8 cellular contexts compared by ENCODE assay signal in the genomic region with DNA sequence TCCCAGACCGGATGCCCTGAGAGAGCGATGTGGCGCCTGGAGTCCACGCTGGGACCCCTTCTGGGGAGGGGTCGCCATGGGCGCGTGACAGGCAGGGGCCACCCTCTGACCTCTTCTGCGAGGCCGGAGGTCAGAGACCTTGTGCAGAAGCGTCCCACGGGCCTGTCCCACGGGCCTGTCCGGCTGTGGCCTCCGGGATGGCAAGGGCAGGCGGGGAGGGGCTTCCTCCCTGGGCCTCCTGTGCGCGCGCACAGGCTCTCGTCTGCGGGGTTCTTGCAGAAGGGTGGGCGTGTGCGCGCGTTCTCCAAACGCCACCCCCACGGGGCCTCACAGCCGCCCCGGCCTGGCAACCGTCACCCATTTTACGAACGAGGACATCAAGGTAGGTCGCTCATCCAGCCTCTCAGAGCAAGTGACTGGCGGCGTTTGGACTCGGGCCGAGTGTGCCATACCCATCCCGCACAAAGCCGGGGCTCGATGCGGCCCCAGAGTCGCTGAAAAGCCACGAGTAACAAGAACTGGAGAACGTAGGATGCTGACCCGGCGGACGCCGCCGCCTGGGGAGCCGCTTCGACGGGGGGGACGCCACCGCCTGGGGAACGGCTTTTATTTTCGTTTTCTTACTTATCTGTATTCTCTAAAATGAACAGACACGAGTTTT. TPM values are rescaled to one million over a fixed set of nuclear protein-coding genes. Genes with fewer than 3 reads are reported as not detected.
DNase-seq lines count a peak whose midpoint lies in the region; ATAC-seq and TF ChIP-seq lines count a peak whose summit lies in the region.

No MANE protein-coding gene starts in this region.

- no peak overlapping the region for H3K27ac Mint-ChIP-seq in activated naive CD4-positive, alpha-beta T cell treated with anti-CD3 and anti-CD28 coated beads, Interleukin-2, amount 50 U/mL, for 24 hours

- peak overlapping the region; percentile 88 for H3K4me3 ChIP-seq in GM12875 (ENCODE audit: low read depth, low read length)

- TF ChIP-seq CTCF in GM12875 (IDR thresholded peaks at IDR 0.05; ENCODE audit: borderline replicate concordance, insufficient read depth, low read depth, low read length): no peak
- no peak for TF ChIP-seq CTCF in foreskin keratinocyte (conservative IDR thresholded peaks at IDR 0.05)

- H3K27ac ChIP-seq in foreskin keratinocyte: no peak overlapping the region

- peaks cover 68% of the 10 kb centered on the region for H3K27me3 ChIP-seq in foreskin keratinocyte

- no peaks in the 10 kb centered on the region for H3K9me3 Mint-ChIP-seq in activated naive CD4-positive, alpha-beta T cell treated with anti-CD3 and anti-CD28 coated beads, Interleukin-2, amount 50 U/mL, for 24 hours

- H3K4me3 Mint-ChIP-seq in activated naive CD4-positive, alpha-beta T cell treated with anti-CD3 and anti-CD28 coated beads, Interleukin-2, amount 50 U/mL, for 24 hours: peak overlapping the region; percentile 70

- ATAC-seq in HG02759 (IDR thresholded peaks at IDR 0.05; ENCODE audit: unreplicated experiment) (peak; percentile 15), GM21515 (IDR thresholded peaks at IDR 0.05; ENCODE audit: unreplicated experiment) (no peak), HG03565 (IDR thresholded peaks at IDR 0.05; ENCODE audit: unreplicated experiment) (no peak), foreskin keratinocyte (no peak)

- DNase-seq in mesenteric fat pad (ENCODE audit: low spot score) (peak; percentile 84), nucleus accumbens (lab: John Stamatoyannopoulos, UW) (no peak), foreskin keratinocyte (no peak)

- peaks cover 18% of the 10 kb centered on the region for H3K27me3 Mint-ChIP-seq in activated naive CD4-positive, alpha-beta T cell treated with anti-CD3 and anti-CD28 coated beads, Interleukin-2, amount 50 U/mL, for 24 hours

- no peaks in the 10 kb centered on the region for H3K4me1 ChIP-seq in foreskin keratinocyte

- H3K36me3 Mint-ChIP-seq in activated naive CD4-positive, alpha-beta T cell treated with anti-CD3 and anti-CD28 coated beads, Interleukin-2, amount 50 U/mL, for 24 hours: peaks cover 2% of the 10 kb centered on the region

- peaks cover 10% of the 10 kb centered on the region for H3K4me1 Mint-ChIP-seq in activated naive CD4-positive, alpha-beta T cell treated with anti-CD3 and anti-CD28 coated beads, Interleukin-2, amount 50 U/mL, for 24 hours

RNA-seq across cellular contexts. Expression of a gene that starts 0.9 kb away (rescaled TPM):
- total RNA-seq in mesenteric fat pad (4.5 TPM), foreskin keratinocyte (0.18 and 0.31 TPM in 2 replicates)
- 0.06 and 0.07 TPM in 2 replicates for polyA plus RNA-seq in foreskin keratinocyte

RNA-seq across cellular contexts. Expression of a gene that starts 51.0 kb away (rescaled TPM):
- total RNA-seq in mesenteric fat pad (66.7 TPM), foreskin keratinocyte (131 and 135 TPM in 2 replicates)
- polyA plus RNA-seq in foreskin keratinocyte: 146 and 155 TPM in 2 replicates
